Comparison of ENCODE assay signal across 14 cellular contexts in the genomic region with DNA sequence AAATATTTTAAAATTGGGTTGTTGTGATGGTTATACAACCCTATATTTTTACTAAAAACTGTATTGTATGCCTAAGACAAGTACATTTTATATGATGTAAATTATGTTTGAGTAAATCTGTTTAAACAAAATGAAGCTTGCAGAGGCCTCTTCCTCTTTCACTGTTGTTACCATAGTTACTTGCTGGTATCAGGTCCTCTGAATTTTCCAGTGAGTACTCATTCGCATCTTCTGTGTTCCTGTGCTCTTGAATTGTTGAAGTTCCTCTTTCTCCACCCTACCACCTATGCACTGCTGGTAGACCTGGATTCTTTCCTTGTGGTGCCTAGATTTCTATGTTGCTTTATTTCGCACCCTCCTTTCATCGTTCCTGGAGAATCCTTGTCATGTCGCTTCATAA.
DNase-seq lines count a peak whose midpoint lies in the region; ATAC-seq and TF ChIP-seq lines count a peak whose summit lies in the region.
"Had no signal": no experiment of that assay in that cellular context is flagged by ENCODE, and none has a peak within 500 bp of the region (broad histone marks: within the 10 kb centered on the region; RNA-seq: fewer than 3 reads in every experiment).

No MANE protein-coding gene starts in this region.

- H3K9me3 Mint-ChIP-seq in activated T-cell treated with anti-CD3 and anti-CD28 coated beads, Interleukin-2, amount 50 U/mL, for 24 hours = no peaks in the 10 kb centered on the region

- no peaks in the 10 kb centered on the region for H3K36me3 Mint-ChIP-seq in activated T-cell treated with anti-CD3 and anti-CD28 coated beads, Interleukin-2, amount 50 U/mL, for 24 hours (ENCODE audit: low read depth)

- H3K27me3 Mint-ChIP-seq in activated T-cell treated with anti-CD3 and anti-CD28 coated beads, Interleukin-2, amount 50 U/mL, for 24 hours = no peaks in the 10 kb centered on the region

- H3K9me3 ChIP-seq in OCI-LY3 (ENCODE audit: insufficient read depth, low read length) = no peaks in the 10 kb centered on the region
- H3K9me3 ChIP-seq: tibial nerve had no signal

- H3K36me3 ChIP-seq in OCI-LY3 (replicated peaks; ENCODE audit: low read depth, low read length) = peaks cover 8% of the 10 kb centered on the region
- H3K36me3 ChIP-seq: tibial nerve had no signal

- no peaks in the 10 kb centered on the region for H4K20me1 ChIP-seq in OCI-LY3 (ENCODE audit: insufficient read depth, low read length)

- no peaks in the 10 kb centered on the region for H3K79me2 ChIP-seq in OCI-LY3 (ENCODE audit: low read length)

- DNase-seq in activated T-cell treated with anti-CD3 and anti-CD28 coated beads, Interleukin-2, amount 50 U/mL, for 24 hours = no peak
- no peak for DNase-seq in coronary artery (ENCODE audit: low spot score)
- DNase-seq in activated CD4-positive, alpha-beta T cell treated with anti-CD3 and anti-CD28 coated beads for 4 hours = no peak
- DNase-seq: activated CD8-positive, alpha-beta T cell treated with anti-CD3 and anti-CD28 coated beads, Interleukin-2, amount 10 ng/mL, durations not matched to agents 7 days and 5 days; erythroblast; kidney; NCI-H2029 had no signal

- H3K4me3 Mint-ChIP-seq in activated T-cell treated with anti-CD3 and anti-CD28 coated beads, Interleukin-2, amount 50 U/mL, for 24 hours = no peak overlapping the region
- H3K4me3 Mint-ChIP-seq: activated CD8-positive, alpha-beta T cell treated with anti-CD3 and anti-CD28 coated beads, Interleukin-2, amount 10 ng/mL, durations not matched to agents 7 days and 5 days had no signal

- TF ChIP-seq CTCF in OCI-LY3 (IDR thresholded peaks at IDR 0.05; ENCODE audit: low read depth, low read length) (no peak), coronary artery (IDR thresholded peaks at IDR 0.05) (no peak)

- H2AFZ ChIP-seq in OCI-LY3 (ENCODE audit: low read depth, low read length) = peak overlapping the region; percentile 41; the same call in 1 of the 2 replicates

- peak overlapping the region; percentile 45; the same call in 1 of the 2 replicates for H3K9ac ChIP-seq in OCI-LY3 (ENCODE audit: low read length)

- H3K27ac Mint-ChIP-seq in activated T-cell treated with anti-CD3 and anti-CD28 coated beads, Interleukin-2, amount 50 U/mL, for 24 hours = no peak overlapping the region
- H3K27ac Mint-ChIP-seq: activated CD8-positive, alpha-beta T cell treated with anti-CD3 and anti-CD28 coated beads, Interleukin-2, amount 10 ng/mL, durations not matched to agents 7 days and 5 days had no signal

- H3K27me3 ChIP-seq in OCI-LY3 (ENCODE audit: low read depth, low read length) = no peaks in the 10 kb centered on the region
- H3K27me3 ChIP-seq: tibial nerve had no signal

- H3K4me3 ChIP-seq in OCI-LY3 (ENCODE audit: low read length) (peak overlapping the region; percentile 38; the same call in 1 of the 2 replicates), coronary artery (no peak overlapping the region)
- H3K4me3 ChIP-seq: tibial nerve had no signal

- H3K4me1 Mint-ChIP-seq in activated T-cell treated with anti-CD3 and anti-CD28 coated beads, Interleukin-2, amount 50 U/mL, for 24 hours (ENCODE audit: low read depth) = peaks cover 17% of the 10 kb centered on the region

- peaks cover 47% of the 10 kb centered on the region for H3K4me1 ChIP-seq in OCI-LY3 (ENCODE audit: low read length)
- H3K4me1 ChIP-seq: tibial nerve had no signal

- peak; percentile 50 for ATAC-seq in GM18508 (IDR thresholded peaks at IDR 0.05; ENCODE audit: insufficient read depth, unreplicated experiment)
- ATAC-seq in GM21367 (IDR thresholded peaks at IDR 0.05; ENCODE audit: unreplicated experiment) = peak; percentile 90
- peak; percentile 77 for ATAC-seq in HG03025 (IDR thresholded peaks at IDR 0.05; ENCODE audit: low FRiP score, unreplicated experiment)
- ATAC-seq in HG03045 (IDR thresholded peaks at IDR 0.05; ENCODE audit: unreplicated experiment) = no peak
- ATAC-seq: activated CD8-positive, alpha-beta T cell treated with anti-CD3 and anti-CD28 coated beads, Interleukin-2, amount 10 ng/mL, durations not matched to agents 7 days and 5 days had no signal

- H3K4me2 ChIP-seq in OCI-LY3 (ENCODE audit: low read length) = peak overlapping the region; percentile 60

- H3K27ac ChIP-seq in OCI-LY3 (ENCODE audit: low read length) (peak overlapping the region; percentile 92), coronary artery (no peak overlapping the region)
- H3K27ac ChIP-seq: C4-2B, tibial nerve had no signal
